Comparison of ENCODE assay signal across 24 cellular contexts in genomic region chr2:149885946-149886345, GRCh38.
"Had no signal": no experiment of that assay in that cellular context is flagged by ENCODE, and none has a peak within 500 bp of the region (broad histone marks: within the 10 kb centered on the region; RNA-seq: fewer than 3 reads in every experiment).

No MANE protein-coding gene starts in this region.

- H3K36me3 Mint-ChIP-seq: activated naive CD4-positive, alpha-beta T cell treated with anti-CD3 and anti-CD28 coated beads, Interleukin-2, amount 10 ng/mL, durations not matched to agents 7 days and 5 days; brain; naive thymus-derived CD4-positive, alpha-beta T cell; stimulated activated naive B cell treated with anti-CD40 and anti-IgM and Interleukin-4, amounts not matched to agents 10 μg/mL and 1 μg/mL and 100 μg/mL, for 72 hours had no signal

- H3K4me1 Mint-ChIP-seq: activated B cell treated with CpG ODN at 0.5 μM for 24 hours; activated CD4-positive, alpha-beta T cell treated with anti-CD3 and anti-CD28 coated beads for 36 hours; activated naive CD4-positive, alpha-beta T cell treated with anti-CD3 and anti-CD28 coated beads, Interleukin-2, amount 10 ng/mL, durations not matched to agents 7 days and 5 days; central memory CD8-positive, alpha-beta T cell; naive thymus-derived CD4-positive, alpha-beta T cell; neural crest cell; stimulated activated naive B cell treated with anti-CD40 and anti-IgM and Interleukin-4, amounts not matched to agents 10 μg/mL and 1 μg/mL and 100 μg/mL, for 72 hours had no signal

- H3K4me3 ChIP-seq: coronary artery, lung, thoracic aorta, upper lobe of left lung had no signal

- FAIRE-seq: small intestine had no signal

- H3K27ac Mint-ChIP-seq: activated B cell treated with CpG ODN at 0.5 μM for 24 hours; activated CD4-positive, alpha-beta T cell treated with anti-CD3 and anti-CD28 coated beads for 36 hours; activated naive CD4-positive, alpha-beta T cell treated with anti-CD3 and anti-CD28 coated beads, Interleukin-2, amount 10 ng/mL, durations not matched to agents 7 days and 5 days; naive thymus-derived CD4-positive, alpha-beta T cell; stimulated activated naive B cell treated with anti-CD40 and anti-IgM and Interleukin-4, amounts not matched to agents 10 μg/mL and 1 μg/mL and 100 μg/mL, for 72 hours; T-helper 1 cell treated with Interleukin-12 subunit alpha and Interleukin-12 subunit beta and Interleukin-4 antibody, amounts not matched to agents 30 μg/mL and 1 μg/mL, for 36 hours had no signal

- H3K4me3 Mint-ChIP-seq: activated B cell treated with CpG ODN at 0.5 μM for 24 hours; activated CD4-positive, alpha-beta T cell treated with anti-CD3 and anti-CD28 coated beads for 36 hours; activated naive CD4-positive, alpha-beta T cell treated with anti-CD3 and anti-CD28 coated beads, Interleukin-2, amount 10 ng/mL, durations not matched to agents 7 days and 5 days; brain; central memory CD8-positive, alpha-beta T cell; naive thymus-derived CD4-positive, alpha-beta T cell; neural crest cell; stimulated activated naive B cell treated with anti-CD40 and anti-IgM and Interleukin-4, amounts not matched to agents 10 μg/mL and 1 μg/mL and 100 μg/mL, for 72 hours; T-helper 1 cell treated with Interleukin-12 subunit alpha and Interleukin-12 subunit beta and Interleukin-4 antibody, amounts not matched to agents 30 μg/mL and 1 μg/mL, for 36 hours had no signal

- H3K27me3 Mint-ChIP-seq: activated B cell treated with CpG ODN at 0.5 μM for 24 hours; activated CD4-positive, alpha-beta T cell treated with anti-CD3 and anti-CD28 coated beads for 36 hours; activated naive CD4-positive, alpha-beta T cell treated with anti-CD3 and anti-CD28 coated beads, Interleukin-2, amount 10 ng/mL, durations not matched to agents 7 days and 5 days; brain; central memory CD8-positive, alpha-beta T cell; naive thymus-derived CD4-positive, alpha-beta T cell; stimulated activated naive B cell treated with anti-CD40 and anti-IgM and Interleukin-4, amounts not matched to agents 10 μg/mL and 1 μg/mL and 100 μg/mL, for 72 hours had no signal

- ATAC-seq: activated CD4-positive, alpha-beta T cell treated with anti-CD3 and anti-CD28 coated beads for 36 hours; naive thymus-derived CD4-positive, alpha-beta T cell; sciatic nerve; stimulated activated naive B cell treated with anti-CD40 and anti-IgM and Interleukin-4, amounts not matched to agents 10 μg/mL and 1 μg/mL and 100 μg/mL, for 72 hours had no signal

- DNase-seq: activated B cell treated with CpG ODN at 0.5 μM for 24 hours; activated CD4-positive, alpha-beta T cell treated with anti-CD3 and anti-CD28 coated beads for 36 hours; activated CD4-positive, alpha-beta T cell treated with anti-CD3 and anti-CD28 coated beads, Interleukin-2, amount 50 U/mL, for 48 hours; activated CD8-positive, alpha-beta memory T cell treated with anti-CD3 and anti-CD28 coated beads, Interleukin-2, amount 50 U/mL, for 48 hours; activated effector memory CD4-positive, alpha-beta T cell treated with Interleukin-2 at 50 U/mL for 16 hours; activated naive CD4-positive, alpha-beta T cell treated with anti-CD3 and anti-CD28 coated beads, Interleukin-2, amount 10 ng/mL, durations not matched to agents 7 days and 5 days; activated T-cell treated with anti-CD3 and anti-CD28 coated beads, Interleukin-2, amount 50 U/mL, for 48 hours; amygdala; naive thymus-derived CD4-positive, alpha-beta T cell; occipital lobe; stimulated activated CD4-positive, alpha-beta T cell treated with anti-CD3 and anti-CD28 coated beads, Interleukin-15, amount 100 ng/mL, for 24 hours; stimulated activated CD8-positive, alpha-beta memory T cell treated with anti-CD3 and anti-CD28 coated beads, Interleukin-4, amount 100 ng/mL, for 48 hours; stimulated activated naive B cell treated with anti-CD40 and anti-IgM and Interleukin-4, amounts not matched to agents 10 μg/mL and 1 μg/mL and 100 μg/mL, for 72 hours; T1000; upper lobe of left lung had no signal

- H3K9me3 Mint-ChIP-seq: activated B cell treated with CpG ODN at 0.5 μM for 24 hours; activated naive CD4-positive, alpha-beta T cell treated with anti-CD3 and anti-CD28 coated beads, Interleukin-2, amount 10 ng/mL, durations not matched to agents 7 days and 5 days; neural crest cell; stimulated activated naive B cell treated with anti-CD40 and anti-IgM and Interleukin-4, amounts not matched to agents 10 μg/mL and 1 μg/mL and 100 μg/mL, for 72 hours; T-helper 1 cell treated with Interleukin-12 subunit alpha and Interleukin-12 subunit beta and Interleukin-4 antibody, amounts not matched to agents 30 μg/mL and 1 μg/mL, for 36 hours had no signal
